ENCODE assay signal across 1 cellular context in genomic region chrX:103098488-103098887, GRCh38.
TF ChIP-seq lines count a peak whose summit lies in the region.

No MANE protein-coding gene starts in this region.

TF ChIP-seq in GM23338, 12 proteins besides CTCF, POLR2A, EP300 and RAD21 (continued from another document):
- TF ChIP-seq REST (IDR thresholded peaks at IDR 0.05; ENCODE audit: unreplicated experiment) (no peak), STAT1 (IDR thresholded peaks at IDR 0.05; ENCODE audit: unreplicated experiment) (no peak)
